Comparison of ENCODE assay signal across 7 cellular contexts in genomic region chr5:72194846-72195245, GRCh38.
DNase-seq lines count a peak whose midpoint lies in the region; ATAC-seq and TF ChIP-seq lines count a peak whose summit lies in the region.

No MANE protein-coding gene starts in this region.

- no peak overlapping the region; the same call in 1 of the 2 replicates for H3K27ac ChIP-seq in MM.1S (ENCODE audit: low read length)

- no peak overlapping the region for H3K9ac ChIP-seq in MM.1S (ENCODE audit: low read length)

- peaks cover 2% of the 10 kb centered on the region for H3K4me1 Mint-ChIP-seq in osteocyte (ENCODE audit: unreplicated experiment)

- TF ChIP-seq CTCF in MM.1S (IDR thresholded peaks at IDR 0.05; ENCODE audit: low read length), result no peak
- no peak for TF ChIP-seq CTCF in osteocyte (IDR thresholded peaks at IDR 0.05)

- peak; percentile 96 for ATAC-seq in GM19023 (IDR thresholded peaks at IDR 0.05; ENCODE audit: unreplicated experiment)
- peak; percentile 94 for ATAC-seq in GM21825 (IDR thresholded peaks at IDR 0.05; ENCODE audit: unreplicated experiment)

- H4K20me1 ChIP-seq in MM.1S (ENCODE audit: insufficient read depth, low read length), result 0 out of 2 replicates have a peak, but pooled peaks cover 6% of the 10 kb centered on the region

- H3K9me3 ChIP-seq in MM.1S (replicated peaks; ENCODE audit: insufficient read depth, low read length), result no peaks in the 10 kb centered on the region

- peaks cover 8% of the 10 kb centered on the region for H3F3A ChIP-seq in MM.1S (ENCODE audit: insufficient read depth, low read length)

- H3K27ac Mint-ChIP-seq in osteocyte (ENCODE audit: unreplicated experiment), result peak overlapping the region; percentile 31

- H3K79me2 ChIP-seq in MM.1S (ENCODE audit: low read length), result no peaks in the 10 kb centered on the region

- no peaks in the 10 kb centered on the region for H3K36me3 ChIP-seq in MM.1S (replicated peaks; ENCODE audit: insufficient read depth, low read length)

- no peak overlapping the region for H2AFZ ChIP-seq in MM.1S (ENCODE audit: low read length)

- H3K9me3 Mint-ChIP-seq in osteocyte (ENCODE audit: unreplicated experiment), result no peaks in the 10 kb centered on the region

- H3K27me3 ChIP-seq in MM.1S (replicated peaks; ENCODE audit: insufficient read depth, low read length), result peaks cover 94% of the 10 kb centered on the region

- H3K4me2 ChIP-seq in MM.1S (ENCODE audit: low read depth, low read length), result peak overlapping the region; percentile 46; the same call in 1 of the 2 replicates

- peaks cover 14% of the 10 kb centered on the region for H3K4me1 ChIP-seq in MM.1S (ENCODE audit: low read length)

- H3K4me3 ChIP-seq in MM.1S (ENCODE audit: low read length), result 0 out of 2 replicates have a peak overlapping the region, but pooled peaks have one; percentile 10

- peaks cover 92% of the 10 kb centered on the region for H3K36me3 Mint-ChIP-seq in osteocyte (ENCODE audit: unreplicated experiment)

- no peaks in the 10 kb centered on the region for H3K9me2 ChIP-seq in MM.1S (replicated peaks; ENCODE audit: insufficient read depth, low read length)

- H3K4me3 Mint-ChIP-seq in osteocyte (ENCODE audit: unreplicated experiment), result no peak overlapping the region

- peak; percentile 95 for DNase-seq in MM.1S
- no peak for DNase-seq in osteocyte (ENCODE audit: extremely low spot score, unreplicated experiment)
- DNase-seq in NCI-H774 (lab: John Stamatoyannopoulos, UW), result no peak
- DNase-seq in NCI-H1092 treated with DMSO at 0.1 percent for 48 hours (lab: John Stamatoyannopoulos, UW), result no peak
- DNase-seq in NCI-H1105 treated with DMSO at 0.1 percent for 48 hours (lab: John Stamatoyannopoulos, UW), result no peak

- H3K27me3 Mint-ChIP-seq in osteocyte (ENCODE audit: unreplicated experiment), result no peaks in the 10 kb centered on the region
